In genomic region chr16:74353038-74353437, GRCh38 we compare ENCODE assay signal across 6 cellular contexts. TPM values are rescaled to one million over a fixed set of nuclear protein-coding genes. Genes with fewer than 3 reads are reported as not detected.
DNase-seq lines count a peak whose midpoint lies in the region; ATAC-seq and TF ChIP-seq lines count a peak whose summit lies in the region.
"Not testable (repeated sequence)": the region's sequence is repeated elsewhere in the genome, so short reads cannot be mapped to it uniquely, and the experiment has no call there.

No MANE protein-coding gene starts in this region.

- CTCF ChIA-PET in WTC11 (lab: Charles Lee): not testable (repeated sequence)

- POLR2A ChIA-PET in WTC11 (lab: Charles Lee): not testable (repeated sequence)

- H3K4me3 ChIP-seq in right cardiac atrium (ENCODE audit: low read length): not testable (repeated sequence)

- H3K36me3 Mint-ChIP-seq in WTC11 (peaks cover 42% of the 10 kb centered on the region), nephron progenitor cell (ENCODE audit: low read depth) (peaks cover 56% of the 10 kb centered on the region)

- not testable (repeated sequence) for H3K9me3 ChIP-seq in right cardiac atrium (ENCODE audit: control insufficient read depth, low read length)

- in situ Hi-C loops in G401 (cut with HindIII; ENCODE audit: low sequenced_read_pairs): not testable (repeated sequence)

- not testable (repeated sequence) for H3K27ac Mint-ChIP-seq in WTC11
- peak overlapping the region; percentile 44 for H3K27ac Mint-ChIP-seq in nephron progenitor cell

- not testable (repeated sequence) for H3K27ac ChIP-seq in right cardiac atrium (ENCODE audit: low read length)

- H3K4me1 Mint-ChIP-seq in WTC11, nephron progenitor cell: not testable (repeated sequence)

- not testable (repeated sequence) for H3K4me1 ChIP-seq in right cardiac atrium (ENCODE audit: control insufficient read depth, insufficient read depth, low read length)

- not testable (repeated sequence) for H3K27me3 Mint-ChIP-seq in WTC11 (ENCODE audit: low read depth); nephron progenitor cell (ENCODE audit: low read depth, poor library complexity)

- ATAC-seq in WTC11: 0 out of 2 replicates have a peak, but pooled peaks have one; percentile 20
- peak; percentile 95 for ATAC-seq in Right ventricle myocardium superior (ENCODE audit: poor library complexity)
- peak; percentile 46 to 76 for ATAC-seq in left cardiac atrium
- ATAC-seq in right cardiac atrium: peak; percentile 33 to 61

- WGBS in right cardiac atrium: 87% methylated on average over 4 of the region's 4 CpGs

- H3K4me3 Mint-ChIP-seq in WTC11, nephron progenitor cell: not testable (repeated sequence)

- DNase-seq in G401 (ENCODE audit: low spot score) (peak; percentile 6), Right ventricle myocardium superior (peak; percentile 51)
- not testable (repeated sequence) for DNase-seq in WTC11 (ENCODE audit: low spot score); left cardiac atrium; right cardiac atrium; nephron progenitor cell

- not testable (repeated sequence) for TF ChIP-seq CTCF in WTC11 (IDR thresholded peaks at IDR 0.05); nephron progenitor cell (IDR thresholded peaks at IDR 0.05)

- H3K27me3 ChIP-seq in right cardiac atrium (ENCODE audit: control insufficient read depth, insufficient read depth): not testable (repeated sequence)

- intact Hi-C loops in Right ventricle myocardium superior (cut with DNase I); left cardiac atrium (cut with DNase I); right cardiac atrium (cut with DNase I): not testable (repeated sequence)

- not testable (repeated sequence) for H3K9me3 Mint-ChIP-seq in WTC11, nephron progenitor cell

RNA-seq across cellular contexts. Expression of gene NPIPB15, which starts 23.1 kb away (rescaled TPM):
- total RNA-seq in G401 (2014; rRNA removed; shearing (Covaris generic)): not detected in 2 replicates
- total RNA-seq in WTC11 (2021) (5.0 to 6.2 TPM (median 5.2 TPM) in 3 replicates), Right ventricle myocardium superior (not detected), left cardiac atrium (1 to 10 TPM in 1 of 2 donors, not detected in 1; 2.5 TPM), right cardiac atrium (1 to 10 TPM in 3 of 4 donors, not detected in 1; 2.5 to 2.9 (median 2.6) TPM)
- polyA plus RNA-seq in right cardiac atrium: 3.0 TPM

RNA-seq across cellular contexts. Expression of gene PSMD7, which starts 56.4 kb away (rescaled TPM):
- 70.9 and 92.1 TPM in 2 replicates for total RNA-seq in G401 (2014; rRNA removed; shearing (Covaris generic))
- total RNA-seq in WTC11 (2021): 124 to 135 TPM (median 131 TPM) in 3 replicates
- 137 TPM for total RNA-seq in Right ventricle myocardium superior
- total RNA-seq in left cardiac atrium: 100 to 1,000 TPM in 1 of 2 donors, 10 to 100 TPM in 1; 89.5 to 102 TPM
- 100 to 1,000 TPM in 3 of 4 donors, 10 to 100 TPM in 1; 84.2 to 118 (median 110) TPM for total RNA-seq in right cardiac atrium
- polyA plus RNA-seq in right cardiac atrium: 80.9 TPM

Comparison
In these comparisons a context has a peak if more than half of its experiments do, and no peak if none do; other contexts are left out.
1. ATAC-seq: peak in every context shown above with its lines; median percentile 95 in Right ventricle myocardium superior; 61 in left cardiac atrium; 47 in right cardiac atrium; 20 in WTC11.